In the genomic region with DNA sequence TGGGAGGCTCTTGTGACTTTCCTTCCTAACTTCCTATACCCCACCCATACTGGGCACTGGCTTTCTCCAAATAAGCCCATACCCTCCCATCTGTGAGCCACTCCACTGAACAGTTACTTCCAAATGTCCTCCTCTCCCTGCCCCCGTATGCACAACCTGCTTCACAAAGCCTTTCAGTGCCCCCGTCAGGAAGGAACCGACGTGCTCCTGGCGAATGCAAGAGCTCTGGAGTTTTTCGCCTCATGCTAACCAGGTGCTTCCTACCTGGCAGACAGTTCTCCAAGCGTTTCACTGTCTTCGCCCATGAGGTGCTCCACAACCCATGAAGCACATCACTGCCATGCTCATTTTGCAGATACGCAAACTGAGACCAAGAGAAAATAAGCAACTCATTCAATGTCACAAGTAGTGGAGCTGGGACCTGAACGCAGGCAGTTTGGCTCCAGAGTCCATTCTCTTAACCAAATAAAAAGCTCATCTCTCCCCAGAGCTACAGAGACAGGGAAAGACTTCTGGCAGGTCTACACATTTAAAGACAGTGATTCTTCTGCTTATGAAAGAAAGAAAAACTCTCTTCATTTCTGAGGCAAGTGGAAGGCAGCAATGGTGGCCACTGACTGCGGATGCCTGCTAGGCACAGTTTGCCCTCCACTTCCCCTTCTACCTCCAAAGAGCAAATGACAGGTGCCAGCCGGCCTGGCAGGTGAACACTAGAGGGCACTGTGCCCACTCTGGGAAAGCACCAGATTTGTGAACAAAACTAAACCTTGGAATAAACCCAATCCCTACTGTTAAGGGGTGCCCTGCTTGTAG, we compare ENCODE assay signal across 8 cellular contexts. TPM values are rescaled to one million over a fixed set of nuclear protein-coding genes. Genes with fewer than 3 reads are reported as not detected.
DNase-seq lines count a peak whose midpoint lies in the region; ATAC-seq and TF ChIP-seq lines count a peak whose summit lies in the region.

No MANE protein-coding gene starts in this region.

- no peak overlapping the region for H2BK15ac ChIP-seq in mesendoderm (replicated peaks; ENCODE audit: low read depth)

- in situ Hi-C loops in GM13976 (cut with MboI; ENCODE audit: low sequenced_read_pairs, unreplicated experiment) = no loop called here

- no peak overlapping the region for H2BK120ac ChIP-seq in mesendoderm (ENCODE audit: low read depth, low read length)

- peaks cover 18% of the 10 kb centered on the region for H3K79me2 ChIP-seq in mesendoderm (ENCODE audit: control insufficient read depth, insufficient read depth, low read length)

- no peak overlapping the region for H2AK5ac ChIP-seq in mesendoderm (ENCODE audit: low read length)

- H2BK5ac ChIP-seq in mesendoderm (ENCODE audit: low read length) = no peak overlapping the region

- ATAC-seq in GM19035 (IDR thresholded peaks at IDR 0.05; ENCODE audit: unreplicated experiment) = no peak

- no peaks in the 10 kb centered on the region for H3K27me3 ChIP-seq in mesendoderm (ENCODE audit: insufficient read depth, low read length, poor library complexity)

- no peak overlapping the region for H4K5ac ChIP-seq in mesendoderm (ENCODE audit: low read length)

- H3K4me3 ChIP-seq in AG04449 (ENCODE audit: low read depth, low read length) = no peak overlapping the region
- no peak overlapping the region for H3K4me3 ChIP-seq in mesendoderm (ENCODE audit: low read length)

- no peak overlapping the region for H4K8ac ChIP-seq in mesendoderm (ENCODE audit: low read depth, low read length)

- H3K36me3 ChIP-seq in mesendoderm (ENCODE audit: control insufficient read depth, insufficient read depth, low read length) = peaks cover 1% of the 10 kb centered on the region

- H3K4me2 ChIP-seq in mesendoderm (ENCODE audit: low read length) = no peak overlapping the region

- H3K4me1 ChIP-seq in mesendoderm (ENCODE audit: control insufficient read depth, low read depth, low read length) = no peaks in the 10 kb centered on the region

- no CpG with 5 or more reads among the region's 12 CpGs for WGBS in mesendoderm (ENCODE audit: extremely low coverage, insufficient coverage, low lambda C conversion rate)

- no peak overlapping the region for H3K9ac ChIP-seq in mesendoderm (ENCODE audit: low read length)

- no peak overlapping the region for H3K4ac ChIP-seq in mesendoderm (ENCODE audit: low read depth, low read length)

- H3K27ac ChIP-seq in mesendoderm (ENCODE audit: low read depth, low read length) = no peak overlapping the region

- POLR2A ChIA-PET in AG04449 (lab: Yijun Ruan, JAX) = no interaction called here

- CTCF ChIA-PET in AG04449 (lab: Yijun Ruan, JAX) = interaction anchor here (0.7 to 32.3 kb wide), 27 partner anchors 10 to 304 kb away, joined by 3 to 851 read pairs (median 6); partner anchors contain the start of genes QRICH2, RHBDF2, SPHK1 and UBE2O

- H3K18ac ChIP-seq in mesendoderm (ENCODE audit: low read length) = no peak overlapping the region

- DNase-seq in AG04449 (ENCODE audit: low read depth, low spot score) (no peak), GM13976 (ENCODE audit: low spot score) (peak; percentile 82), NCI-H2227 (lab: John Stamatoyannopoulos, UW; ENCODE audit: unreplicated experiment) (peak; percentile 72), cerebellum (ENCODE audit: low spot score) (peak; percentile 83), mesendoderm (peak; percentile 68)
- peak; percentile 54 for DNase-seq in activated CD4-positive, alpha-beta T cell treated with anti-CD3 and anti-CD28 coated beads for 1 hour
- peak; percentile 32 to 69 (median 56) for DNase-seq in stimulated activated naive CD4-positive, alpha-beta T cell (lab: John Stamatoyannopoulos, UW)

- TF ChIP-seq CTCF in AG04449 (IDR thresholded peaks at IDR 0.05; ENCODE audit: insufficient read depth, low read length, missing control alignments) (peak; percentile 80), GM13976 (IDR thresholded peaks at IDR 0.05; ENCODE audit: borderline replicate concordance, control extremely low read depth, extremely low read depth, insufficient read depth, missing control alignments) (peak; percentile 93)

- H3K79me1 ChIP-seq in mesendoderm (ENCODE audit: low read length) = peaks cover 18% of the 10 kb centered on the region

- no peak overlapping the region for H3K23ac ChIP-seq in mesendoderm (ENCODE audit: low read length)

- no peak overlapping the region for H3K56ac ChIP-seq in mesendoderm (ENCODE audit: low read length)

RNA-seq across cellular contexts. Expression of gene SPHK1, which starts 23.8 kb away (rescaled TPM):
- total RNA-seq in cerebellum = 3.3 TPM
- 0.44 TPM for polyA plus RNA-seq in mesendoderm (2013, experiment 1 of 2)
- polyA plus RNA-seq in mesendoderm (2013, experiment 2 of 2) = 0.35 TPM

RNA-seq across cellular contexts. Expression of gene UBE2O, which starts 44.7 kb away (rescaled TPM):
- 39.6 TPM for total RNA-seq in cerebellum
- 21.4 TPM for polyA plus RNA-seq in mesendoderm (2013, experiment 1 of 2)
- polyA plus RNA-seq in mesendoderm (2013, experiment 2 of 2) = 21.3 TPM

RNA-seq across cellular contexts. Expression of gene PRPSAP1, which starts 54.5 kb away (rescaled TPM):
- total RNA-seq in cerebellum = 85.0 TPM
- polyA plus RNA-seq in mesendoderm (2013, experiment 1 of 2) = 23.1 TPM
- 22.2 TPM for polyA plus RNA-seq in mesendoderm (2013, experiment 2 of 2)

RNA-seq across cellular contexts. Expression of gene AANAT, which starts 59.2 kb away (rescaled TPM):
- 0.27 TPM for total RNA-seq in cerebellum
- 0.15 TPM for polyA plus RNA-seq in mesendoderm (2013, experiment 1 of 2)
- polyA plus RNA-seq in mesendoderm (2013, experiment 2 of 2) = 0.14 TPM
